ENCODE assay signal across 1 cellular context in genomic region chr13:88896466-88896865, GRCh38.
TF ChIP-seq lines count a peak whose summit lies in the region.

No MANE protein-coding gene starts in this region.

TF ChIP-seq in GM12878, 131 proteins besides CTCF, POLR2A, EP300 and RAD21 (continued from another document):
- no peak for TF ChIP-seq E2F8 (IDR thresholded peaks at IDR 0.05; ENCODE audit: low read depth, partially characterized antibody)
